ENCODE assay signal across 8 cellular contexts in the genomic region with DNA sequence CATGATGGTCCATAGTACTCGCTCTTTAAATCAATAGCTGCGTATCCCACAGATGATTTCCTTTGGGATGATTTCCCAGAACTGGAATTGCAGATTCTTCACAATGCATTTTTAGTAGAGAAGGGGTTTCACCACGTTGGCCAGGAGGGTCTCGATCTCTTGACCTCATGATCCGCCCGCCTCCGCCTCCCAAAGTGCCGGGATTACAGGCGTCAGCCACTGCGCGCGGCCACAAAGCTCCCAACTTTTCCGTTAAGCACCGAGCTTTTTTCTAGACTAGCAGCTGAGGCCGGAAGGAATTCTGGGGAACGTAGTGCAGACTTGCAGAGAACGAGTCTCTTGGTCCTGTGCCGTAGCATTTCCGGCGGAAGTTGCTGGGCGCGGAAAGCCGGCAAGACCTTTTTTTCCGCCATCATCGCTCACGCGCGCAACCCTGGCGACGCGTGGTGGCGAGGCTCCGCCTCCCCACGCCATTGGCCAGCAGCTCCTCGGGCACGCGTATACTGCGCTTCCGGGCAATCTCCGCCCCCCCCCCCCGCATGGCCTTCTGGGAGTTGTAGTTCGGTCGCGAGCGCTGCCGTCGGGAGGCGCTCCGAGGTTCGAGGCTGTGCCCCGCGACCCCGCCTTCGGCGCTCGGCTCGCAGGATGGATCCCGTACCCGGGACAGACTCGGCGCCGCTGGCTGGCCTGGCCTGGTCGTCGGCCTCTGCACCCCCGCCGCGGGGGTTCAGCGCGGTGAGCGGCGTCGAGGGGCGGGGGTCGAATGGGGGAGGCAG. TPM values are rescaled to one million over a fixed set of nuclear protein-coding genes. Genes with fewer than 3 reads are reported as not detected.
DNase-seq lines count a peak whose midpoint lies in the region; ATAC-seq and TF ChIP-seq lines count a peak whose summit lies in the region.

A gene (plus strand): TSS at position 557 of the 776 bp plus-strand sequence. CDS start 89 bp downstream, at position 646.

- H3K4me3 ChIP-seq in cardiac muscle cell: peak within 1 kb of the TSS; percentile 87
- peak within 1 kb of the TSS; percentile 95 for H3K4me3 ChIP-seq in parathyroid adenoma (ENCODE audit: low read depth, low read length)
- peak within 1 kb of the TSS; percentile 74 to 91 (median 82) for H3K4me3 ChIP-seq in tibial nerve

- peak within 1 kb of the TSS; percentile 87 to 93 (median 90) for H3K4me3 Mint-ChIP-seq in T-cell

- TF ChIP-seq CTCF in cardiac muscle cell (IDR thresholded peaks at IDR 0.05; ENCODE audit: low read depth, low read length) (no peak), parathyroid adenoma (IDR thresholded peaks at IDR 0.05) (no peak), tibial nerve (IDR thresholded peaks at IDR 0.05) (peak in 2 of 5 experiments; percentile 9 to 25)

- DNase-seq in NCI-H1436 treated with DMSO at 0.1 percent for 48 hours (lab: John Stamatoyannopoulos, UW): peak; percentile 86
- peak; percentile 85 to 99 (median 96) for DNase-seq in T-cell
- peak; percentile 98 to 100 for DNase-seq in cardiac muscle cell (ENCODE audit: low read depth in 1 of 2, low spot score in 1 of 2)
- peak; percentile 92 to 94 for DNase-seq in tibial nerve (ENCODE audit: low spot score in 2 of 2)

- 0 to 1% (median 0%) methylated on average over 68 to 74 of the region's 74 CpGs for WGBS in adipose tissue, 3 donors
- 0 to 3% methylated on average over 19 to 31 of the region's 74 CpGs for WGBS in tibial nerve, 2 donors

- H3K36me3 ChIP-seq in cardiac muscle cell (no peaks in the 10 kb centered on the region), parathyroid adenoma (ENCODE audit: control insufficient read depth, insufficient read depth, low read length) (no peaks in the 10 kb centered on the region), tibial nerve (peaks cover 0 to 22% (median 0%) of the 10 kb centered on the region in 3 donors)

- H3K79me2 ChIP-seq in parathyroid adenoma: no peaks in the 10 kb centered on the region

- no peaks in the 10 kb centered on the region for H3K27me3 Mint-ChIP-seq in T-cell

- no peaks in the 10 kb centered on the region for H3K9me3 Mint-ChIP-seq in T-cell

- H3K9me3 ChIP-seq in cardiac muscle cell (ENCODE audit: low read depth): no peaks in the 10 kb centered on the region
- H3K9me3 ChIP-seq in parathyroid adenoma (ENCODE audit: control insufficient read depth, low read length): no peaks in the 10 kb centered on the region
- no peaks in the 10 kb centered on the region for H3K9me3 ChIP-seq in tibial nerve

- TF ChIP-seq POLR2A in GM10847 (IDR thresholded peaks at IDR 0.05; ENCODE audit: extremely low read depth, insufficient read length) (peak; percentile 38), tibial nerve (IDR thresholded peaks at IDR 0.05) (peak; percentile 2 to 49)

- peak within 1 kb of the TSS; percentile 91 for H2AFZ ChIP-seq in parathyroid adenoma

- peak; percentile 90 to 93 for TF ChIP-seq EP300 in tibial nerve (IDR thresholded peaks at IDR 0.05)

- peak within 1 kb of the TSS; percentile 77 for H3K4me2 ChIP-seq in parathyroid adenoma (ENCODE audit: low read length)

- H3K27ac Mint-ChIP-seq in T-cell: peak within 1 kb of the TSS; percentile 91 to 92

- CTCF ChIA-PET in T-cell (lab: Charles Lee): interaction anchor here (0.6 to 1.5 kb wide), 13 partner anchors 10 to 478 kb away, joined by 3 to 8 read pairs (median 4); a partner anchor contains a TSS

- H3K27me3 ChIP-seq in cardiac muscle cell (no peaks in the 10 kb centered on the region), parathyroid adenoma (ENCODE audit: control insufficient read depth, insufficient read depth, low read length) (no peaks in the 10 kb centered on the region), tibial nerve (peaks cover 0 to 9% of the 10 kb centered on the region in 2 donors)

- H3K9ac ChIP-seq in parathyroid adenoma: no peak within 1 kb of the TSS

- H3K4me1 ChIP-seq in cardiac muscle cell (ENCODE audit: low read depth): peaks cover 15% of the 10 kb centered on the region
- peaks cover 2% of the 10 kb centered on the region for H3K4me1 ChIP-seq in parathyroid adenoma
- H3K4me1 ChIP-seq in tibial nerve: peaks cover 0 to 19% (median 3%) of the 10 kb centered on the region in 4 donors

- H3K27ac ChIP-seq in adipose tissue (ENCODE audit: low read depth, low read length) (no peak within 1 kb of the TSS), cardiac muscle cell (peak within 1 kb of the TSS; percentile 90), parathyroid adenoma (peak within 1 kb of the TSS; percentile 62), tibial nerve (peak within 1 kb of the TSS; percentile 32 to 82 (median 77))

- H3K4me1 Mint-ChIP-seq in T-cell: peaks cover 16 to 20% (median 16%) of the 10 kb centered on the region in 3 donors

- ATAC-seq in HG02798 (IDR thresholded peaks at IDR 0.05; ENCODE audit: poor library complexity, unreplicated experiment) (peak; percentile 96), T-cell (replicated peaks in 1 of 4) (peak; percentile 96 to 98 (median 96))

- POLR2A ChIA-PET in T-cell (lab: Charles Lee): interaction anchor here (0.6 to 1.1 kb wide), 4 partner anchors 13 to 153 kb away, joined by 3 read pairs; a partner anchor contains a TSS

- H3K36me3 Mint-ChIP-seq in T-cell: peaks cover 8% of the 10 kb centered on the region

RNA-seq across cellular contexts. Expression of the gene that starts here (rescaled TPM):
- total RNA-seq in T-cell: 10 to 100 TPM; 21.0 to 41.4 (median 35.3) TPM
- 10 to 100 TPM; 43.9 to 70.1 (median 66.4) TPM for polyA plus RNA-seq in adipose tissue
- total RNA-seq in cardiac muscle cell: 133 and 148 TPM in 2 replicates
- polyA plus RNA-seq in cardiac muscle cell: 130 and 148 TPM in 2 replicates
- 10 to 100 TPM; 42.8 to 87.9 (median 51.9) TPM for total RNA-seq in tibial nerve
